In the genomic region with DNA sequence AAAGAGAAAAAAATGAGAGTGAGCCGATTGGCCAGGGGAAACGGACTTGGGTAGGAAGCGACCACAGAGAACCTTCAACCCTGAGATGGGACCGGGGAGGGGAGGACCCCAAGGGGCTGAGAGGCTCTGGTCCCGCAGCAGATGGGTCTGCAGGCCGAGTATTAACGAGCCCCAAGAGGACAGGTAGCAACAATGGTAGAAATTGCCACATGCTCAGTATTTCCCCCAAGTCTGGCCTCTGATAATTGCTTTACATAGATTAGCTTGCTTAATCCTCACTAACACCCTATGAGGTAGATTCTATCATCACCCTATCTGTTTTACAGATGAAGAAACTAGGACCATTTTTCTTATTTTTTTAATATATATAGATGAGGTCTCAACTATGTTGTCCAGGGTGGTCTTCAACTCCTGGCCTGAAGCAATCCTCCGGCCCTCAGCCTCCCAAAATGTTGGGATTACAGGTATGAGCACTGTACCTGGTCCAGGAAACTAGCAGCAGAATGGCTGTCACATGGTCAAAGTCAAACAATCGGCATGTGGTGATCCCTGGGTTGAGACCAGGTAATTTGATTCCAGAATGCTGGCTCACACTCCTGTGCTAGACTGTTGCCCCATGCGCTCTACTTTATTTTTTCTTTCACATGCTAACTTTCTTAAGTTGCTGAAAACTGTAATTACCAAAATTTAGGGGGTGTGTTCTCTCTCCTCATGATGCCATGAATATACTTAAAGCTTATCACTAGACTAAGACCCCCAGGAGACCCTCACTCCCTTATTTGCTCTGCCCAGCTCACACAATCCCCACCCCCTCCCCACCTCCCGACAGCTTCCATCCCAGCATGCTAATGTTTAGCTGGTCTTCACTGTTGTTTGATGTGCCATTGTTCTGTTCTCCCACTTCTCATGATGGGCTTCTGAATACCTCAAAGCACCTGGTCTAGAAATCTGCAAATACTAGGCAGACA, we compare ENCODE assay signal across 8 cellular contexts.
DNase-seq lines count a peak whose midpoint lies in the region; ATAC-seq, FAIRE-seq and TF ChIP-seq lines count a peak whose summit lies in the region.

No MANE protein-coding gene starts in this region.

- FAIRE-seq in bronchial epithelial cell (lab: Jason Lieb, UNC) = no peak

- intact Hi-C loops in prostate gland (cut with DNase I) (loop anchor here (2.0 to 10.0 kb wide), 4 partner anchors 77 to 653 kb away; no protein-coding TSS in a partner anchor), aorta (cut with DNase I) (loop anchor here (1.0 to 10.0 kb wide), 5 partner anchors 75 to 653 kb away; no protein-coding TSS in a partner anchor)

- H3K27ac ChIP-seq in prostate gland (no peak overlapping the region), aorta (ENCODE audit: low read depth in 1 of 2, low read length in 2 of 2) (no peak overlapping the region)

- H3K4me1 ChIP-seq in prostate gland (replicated peaks) (no peaks in the 10 kb centered on the region), aorta (ENCODE audit: control insufficient read depth in 1 of 2, insufficient read depth in 2 of 2, low read length in 2 of 2) (no peaks in the 10 kb centered on the region)

- WGBS in prostate gland = 66% methylated on average over 11 of the region's 11 CpGs
- 70 to 71% methylated on average over 11 of the region's 11 CpGs for WGBS in aorta, 2 donors

- DNase-seq in DMS 273 (lab: John Stamatoyannopoulos, UW; ENCODE audit: unreplicated experiment) (peak; percentile 16), DMS 273 treated with DMSO at 0.1 percent for 48 hours (lab: John Stamatoyannopoulos, UW) (no peak), NCI-H2196 (lab: John Stamatoyannopoulos, UW; ENCODE audit: unreplicated experiment) (peak; percentile 17), bronchial epithelial cell (ENCODE audit: low read depth) (peak; percentile 55), prostate gland (ENCODE audit: low spot score) (peak; percentile 66), cortex of kidney (lab: John Stamatoyannopoulos, UW) (no peak), T1000 (lab: John Stamatoyannopoulos, UW) (no peak), aorta (no peak)

- no peak for TF ChIP-seq POLR2A in prostate gland (IDR thresholded peaks at IDR 0.05)

- no peaks in the 10 kb centered on the region for H3K9me3 ChIP-seq in prostate gland
- no peaks in the 10 kb centered on the region for H3K9me3 ChIP-seq in aorta (ENCODE audit: control insufficient read depth, low read length)

- H3K4me3 ChIP-seq in bronchial epithelial cell (ENCODE audit: low read depth, low read length) = no peak overlapping the region
- H3K4me3 ChIP-seq in prostate gland = no peak overlapping the region
- H3K4me3 ChIP-seq in aorta (ENCODE audit: low read length in 2 of 2) = no peak overlapping the region

- peaks cover 12% of the 10 kb centered on the region for H3K36me3 ChIP-seq in bronchial epithelial cell (ENCODE audit: control insufficient read depth, insufficient read depth, low read length)
- no peaks in the 10 kb centered on the region for H3K36me3 ChIP-seq in prostate gland
- no peaks in the 10 kb centered on the region for H3K36me3 ChIP-seq in aorta (ENCODE audit: control insufficient read depth in 1 of 2, insufficient read depth in 2 of 2, low read length in 1 of 2)

- H3K27me3 ChIP-seq in bronchial epithelial cell (ENCODE audit: control insufficient read depth, insufficient read depth, low read length) = no peaks in the 10 kb centered on the region
- H3K27me3 ChIP-seq in prostate gland (replicated peaks; ENCODE audit: insufficient read depth) = no peaks in the 10 kb centered on the region
- H3K27me3 ChIP-seq in aorta (ENCODE audit: control insufficient read depth in 1 of 2, insufficient read depth in 2 of 2, low read length in 1 of 2) = no peaks in the 10 kb centered on the region

- TF ChIP-seq CTCF in bronchial epithelial cell (IDR thresholded peaks at IDR 0.05; ENCODE audit: insufficient read depth, low read length, severe bottlenecking) (no peak), prostate gland (IDR thresholded peaks at IDR 0.05) (no peak)

- no peak for ATAC-seq in aorta (ENCODE audit: low FRiP score)

Comparison
In these comparisons a context has a peak if more than half of its experiments do, and no peak if none do; other contexts are left out.
1. DNase-seq: peak in DMS 273 (single experiment), NCI-H2196 (single experiment), bronchial epithelial cell (single experiment) and prostate gland (single experiment); none in DMS 273 treated with DMSO at 0.1 percent for 48 hours (single experiment), cortex of kidney (single experiment), T1000 (single experiment) and aorta (0 of 2).